2 cellular contexts compared by ENCODE assay signal in genomic region chr1:234474375-234474774, GRCh38.
TF ChIP-seq lines count a peak whose summit lies in the region.

No MANE protein-coding gene starts in this region.

TF ChIP-seq in HEK293, 187 proteins besides CTCF, POLR2A, EP300 and RAD21:
- TF ChIP-seq, protein P1, sequence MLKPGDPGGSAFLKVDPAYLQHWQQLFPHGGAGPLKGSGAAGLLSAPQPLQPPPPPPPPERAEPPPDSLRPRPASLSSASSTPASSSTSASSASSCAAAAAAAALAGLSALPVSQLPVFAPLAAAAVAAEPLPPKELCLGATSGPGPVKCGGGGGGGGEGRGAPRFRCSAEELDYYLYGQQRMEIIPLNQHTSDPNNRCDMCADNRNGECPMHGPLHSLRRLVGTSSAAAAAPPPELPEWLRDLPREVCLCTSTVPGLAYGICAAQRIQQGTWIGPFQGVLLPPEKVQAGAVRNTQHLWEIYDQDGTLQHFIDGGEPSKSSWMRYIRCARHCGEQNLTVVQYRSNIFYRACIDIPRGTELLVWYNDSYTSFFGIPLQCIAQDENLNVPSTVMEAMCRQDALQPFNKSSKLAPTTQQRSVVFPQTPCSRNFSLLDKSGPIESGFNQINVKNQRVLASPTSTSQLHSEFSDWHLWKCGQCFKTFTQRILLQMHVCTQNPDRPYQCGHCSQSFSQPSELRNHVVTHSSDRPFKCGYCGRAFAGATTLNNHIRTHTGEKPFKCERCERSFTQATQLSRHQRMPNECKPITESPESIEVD (tag by site-specific recombination; IDR thresholded peaks at IDR 0.05), result 0 out of 2 replicates have a peak, but pooled peaks have one; percentile 13
- no peak for TF ChIP-seq ZNF548 (tag by site-specific recombination; IDR thresholded peaks at IDR 0.05)
- TF ChIP-seq ZNF239 (tag by site-specific recombination; IDR thresholded peaks at IDR 0.05), result no peak
- TF ChIP-seq, protein P2, sequence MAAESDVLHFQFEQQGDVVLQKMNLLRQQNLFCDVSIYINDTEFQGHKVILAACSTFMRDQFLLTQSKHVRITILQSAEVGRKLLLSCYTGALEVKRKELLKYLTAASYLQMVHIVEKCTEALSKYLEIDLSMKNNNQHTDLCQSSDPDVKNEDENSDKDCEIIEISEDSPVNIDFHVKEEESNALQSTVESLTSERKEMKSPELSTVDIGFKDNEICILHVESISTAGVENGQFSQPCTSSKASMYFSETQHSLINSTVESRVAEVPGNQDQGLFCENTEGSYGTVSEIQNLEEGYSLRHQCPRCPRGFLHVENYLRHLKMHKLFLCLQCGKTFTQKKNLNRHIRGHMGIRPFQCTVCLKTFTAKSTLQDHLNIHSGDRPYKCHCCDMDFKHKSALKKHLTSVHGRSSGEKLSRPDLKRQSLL (tag by site-specific recombination; IDR thresholded peaks at IDR 0.05), result peak; percentile 70

TF ChIP-seq in GM12878, 131 proteins besides CTCF, POLR2A, EP300 and RAD21:
- TF ChIP-seq ZNF217 (IDR thresholded peaks at IDR 0.05) (no peak), CBFB (IDR thresholded peaks at IDR 0.05; ENCODE audit: low read depth) (no peak), BMI1 (IDR thresholded peaks at IDR 0.05; ENCODE audit: borderline replicate concordance) (no peak), ESRRA (IDR thresholded peaks at IDR 0.05; ENCODE audit: low read length) (no peak)
- TF ChIP-seq, protein P3, sequence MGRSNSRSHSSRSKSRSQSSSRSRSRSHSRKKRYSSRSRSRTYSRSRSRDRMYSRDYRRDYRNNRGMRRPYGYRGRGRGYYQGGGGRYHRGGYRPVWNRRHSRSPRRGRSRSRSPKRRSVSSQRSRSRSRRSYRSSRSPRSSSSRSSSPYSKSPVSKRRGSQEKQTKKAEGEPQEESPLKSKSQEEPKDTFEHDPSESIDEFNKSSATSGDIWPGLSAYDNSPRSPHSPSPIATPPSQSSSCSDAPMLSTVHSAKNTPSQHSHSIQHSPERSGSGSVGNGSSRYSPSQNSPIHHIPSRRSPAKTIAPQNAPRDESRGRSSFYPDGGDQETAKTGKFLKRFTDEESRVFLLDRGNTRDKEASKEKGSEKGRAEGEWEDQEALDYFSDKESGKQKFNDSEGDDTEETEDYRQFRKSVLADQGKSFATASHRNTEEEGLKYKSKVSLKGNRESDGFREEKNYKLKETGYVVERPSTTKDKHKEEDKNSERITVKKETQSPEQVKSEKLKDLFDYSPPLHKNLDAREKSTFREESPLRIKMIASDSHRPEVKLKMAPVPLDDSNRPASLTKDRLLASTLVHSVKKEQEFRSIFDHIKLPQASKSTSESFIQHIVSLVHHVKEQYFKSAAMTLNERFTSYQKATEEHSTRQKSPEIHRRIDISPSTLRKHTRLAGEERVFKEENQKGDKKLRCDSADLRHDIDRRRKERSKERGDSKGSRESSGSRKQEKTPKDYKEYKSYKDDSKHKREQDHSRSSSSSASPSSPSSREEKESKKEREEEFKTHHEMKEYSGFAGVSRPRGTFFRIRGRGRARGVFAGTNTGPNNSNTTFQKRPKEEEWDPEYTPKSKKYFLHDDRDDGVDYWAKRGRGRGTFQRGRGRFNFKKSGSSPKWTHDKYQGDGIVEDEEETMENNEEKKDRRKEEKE (IDR thresholded peaks at IDR 0.05), result no peak
- TF ChIP-seq, protein P4, sequence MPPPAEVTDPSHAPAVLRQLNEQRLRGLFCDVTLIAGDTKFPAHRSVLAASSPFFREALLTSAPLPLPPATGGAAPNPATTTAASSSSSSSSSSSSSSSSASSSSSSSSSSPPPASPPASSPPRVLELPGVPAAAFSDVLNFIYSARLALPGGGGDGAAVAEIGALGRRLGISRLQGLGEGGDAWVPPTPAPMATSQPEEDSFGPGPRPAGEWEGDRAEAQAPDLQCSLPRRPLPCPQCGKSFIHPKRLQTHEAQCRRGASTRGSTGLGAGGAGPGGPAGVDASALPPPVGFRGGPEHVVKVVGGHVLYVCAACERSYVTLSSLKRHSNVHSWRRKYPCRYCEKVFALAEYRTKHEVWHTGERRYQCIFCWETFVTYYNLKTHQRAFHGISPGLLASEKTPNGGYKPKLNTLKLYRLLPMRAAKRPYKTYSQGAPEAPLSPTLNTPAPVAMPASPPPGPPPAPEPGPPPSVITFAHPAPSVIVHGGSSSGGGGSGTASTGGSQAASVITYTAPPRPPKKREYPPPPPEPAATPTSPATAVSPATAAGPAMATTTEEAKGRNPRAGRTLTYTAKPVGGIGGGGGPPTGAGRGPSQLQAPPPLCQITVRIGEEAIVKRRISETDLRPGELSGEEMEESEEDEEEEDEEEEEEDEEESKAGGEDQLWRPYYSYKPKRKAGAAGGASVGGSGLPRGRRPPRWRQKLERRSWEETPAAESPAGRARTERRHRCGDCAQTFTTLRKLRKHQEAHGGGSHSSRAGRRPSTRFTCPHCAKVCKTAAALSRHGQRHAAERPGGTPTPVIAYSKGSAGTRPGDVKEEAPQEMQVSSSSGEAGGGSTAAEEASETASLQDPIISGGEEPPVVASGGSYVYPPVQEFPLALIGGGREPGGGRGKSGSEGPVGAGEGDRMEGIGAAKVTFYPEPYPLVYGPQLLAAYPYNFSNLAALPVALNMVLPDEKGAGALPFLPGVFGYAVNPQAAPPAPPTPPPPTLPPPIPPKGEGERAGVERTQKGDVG (CRISPR knock-in tag; IDR thresholded peaks at IDR 0.05), result no peak
TF ChIP-seq in GM12878: peak in this region for 0.
